Comparison of ENCODE assay signal across 8 cellular contexts in genomic region chr17:7833795-7834553, GRCh38. TPM values are rescaled to one million over a fixed set of nuclear protein-coding genes. Genes with fewer than 3 reads are reported as not detected.
DNase-seq lines count a peak whose midpoint lies in the region; ATAC-seq and TF ChIP-seq lines count a peak whose summit lies in the region.

Gene KDM6B (plus strand): TSS chr17:7834217. CDS start chr17:7845555, 11,338 bp downstream.

- DNase-seq in HFFc6 (peak; percentile 81), NCI-H128 (lab: John Stamatoyannopoulos, UW; ENCODE audit: unreplicated experiment) (peak; percentile 70), T-helper 17 cell (peak; percentile 72 to 83 (median 80)), amniotic epithelial cell (ENCODE audit: low read depth) (peak; percentile 89), cardiac septum (ENCODE audit: low spot score) (peak; percentile 98), trophoblast cell (peak; percentile 91 to 93), transverse colon (peak; percentile 96)

- H3K4me1 ChIP-seq in ES-I3 (ENCODE audit: insufficient read depth, low read length) (peaks cover 9% of the 10 kb centered on the region), trophoblast cell (ENCODE audit: control insufficient read depth in 1 of 2, insufficient read depth in 2 of 2, low read length in 2 of 2) (peaks cover 17 to 18% of the 10 kb centered on the region in 2 experiments), transverse colon (peaks cover 17 to 48% (median 31%) of the 10 kb centered on the region in 4 donors)

- peak within 1 kb of the TSS; percentile 62 for H3K27ac ChIP-seq in trophoblast cell (ENCODE audit: low read depth, low read length)
- peak within 1 kb of the TSS; percentile 97 to 99 (median 99) for H3K27ac ChIP-seq in transverse colon

- ATAC-seq in T-helper 17 cell = peak; percentile 58

- H3K27me3 Mint-ChIP-seq in HFFc6 (ENCODE audit: insufficient read depth) (peaks cover 25% of the 10 kb centered on the region), T-helper 17 cell (peaks cover 5% of the 10 kb centered on the region)

- in situ Hi-C loops in transverse colon (cut with MboI; ENCODE audit: low pct_ligation_motif_present in 1 of 4, low pct_unique_long_range_greater_than_20kb in 1 of 4, low sequenced_read_pairs in 3 of 4) = no loop called here

- H3K36me3 ChIP-seq in ES-I3 (ENCODE audit: insufficient read depth, low read length) (no peaks in the 10 kb centered on the region), trophoblast cell (ENCODE audit: control insufficient read depth in 1 of 2, insufficient read depth in 2 of 2, low read length in 2 of 2) (no peaks in the 10 kb centered on the region), transverse colon (no peaks in the 10 kb centered on the region)

- H3K9ac ChIP-seq in ES-I3 (ENCODE audit: low read depth, low read length) = peak within 1 kb of the TSS; percentile 76; the same call in 1 of the 2 replicates
- no peak within 1 kb of the TSS for H3K9ac ChIP-seq in trophoblast cell (ENCODE audit: low read length)

- no peak within 1 kb of the TSS for H2BK120ac ChIP-seq in trophoblast cell (ENCODE audit: insufficient read depth, low read length, poor library complexity)

- peak within 1 kb of the TSS; percentile 96 for H3K4me2 ChIP-seq in trophoblast cell (ENCODE audit: low read length)

- no peak; the same call in 1 of the 2 replicates for TF ChIP-seq CTCF in HFFc6 (IDR thresholded peaks at IDR 0.05)
- TF ChIP-seq CTCF in transverse colon (IDR thresholded peaks at IDR 0.05) = peak in 1 of 5 experiments; percentile 16

- no peak within 1 kb of the TSS for H2AK5ac ChIP-seq in trophoblast cell (ENCODE audit: low read length)

- H3K18ac ChIP-seq in trophoblast cell (ENCODE audit: low read length) = no peak within 1 kb of the TSS

- intact Hi-C loops in cardiac septum (cut with DNase I) = loop anchor here (1.0 to 2.0 kb wide), 2 partner anchors 8 to 23 kb away; partner anchors contain the start of gene NAA38
- intact Hi-C loops in transverse colon (cut with DNase I; ENCODE audit: low total_unique reads) = no loop called here

- peak; percentile 21 for TF ChIP-seq POLR2A in transverse colon (IDR thresholded peaks at IDR 0.05)

- H3K27me3 ChIP-seq in trophoblast cell (ENCODE audit: insufficient read depth, low read length) (no peaks in the 10 kb centered on the region), transverse colon (no peaks in the 10 kb centered on the region)

- no peak within 1 kb of the TSS for H4K12ac ChIP-seq in trophoblast cell (ENCODE audit: low read depth, low read length)

- peak within 1 kb of the TSS; percentile 60 for H2AFZ ChIP-seq in trophoblast cell (ENCODE audit: insufficient read depth, low read length, poor library complexity)

- H4K91ac ChIP-seq in trophoblast cell (ENCODE audit: low read depth, low read length) = peak within 1 kb of the TSS; percentile 39

- H2BK12ac ChIP-seq in trophoblast cell (ENCODE audit: low read length) = no peak within 1 kb of the TSS

- H3K4me3 Mint-ChIP-seq in HFFc6 (peak within 1 kb of the TSS; percentile 99), T-helper 17 cell (peak within 1 kb of the TSS; percentile 98)

- H3K4me3 ChIP-seq in trophoblast cell (ENCODE audit: low read depth, low read length) = peak within 1 kb of the TSS; percentile 83
- H3K4me3 ChIP-seq in transverse colon = peak within 1 kb of the TSS; percentile 54 to 79 (median 70)

- no peaks in the 10 kb centered on the region for H3K9me3 Mint-ChIP-seq in HFFc6

- H3K23ac ChIP-seq in trophoblast cell (ENCODE audit: low read length) = no peak within 1 kb of the TSS

- TF ChIP-seq EP300 in transverse colon (IDR thresholded peaks at IDR 0.05; ENCODE audit: low read depth) = no peak

- H3K36me3 Mint-ChIP-seq in HFFc6 (ENCODE audit: low read depth) (no peaks in the 10 kb centered on the region), T-helper 17 cell (ENCODE audit: low read depth) (peaks cover 2% of the 10 kb centered on the region)

- H3K4me1 Mint-ChIP-seq in HFFc6 (ENCODE audit: low read depth) (peaks cover 42% of the 10 kb centered on the region), T-helper 17 cell (peaks cover 43% of the 10 kb centered on the region)

- no peak within 1 kb of the TSS for H3K14ac ChIP-seq in trophoblast cell (ENCODE audit: low read length)

- WGBS in trophoblast cell (ENCODE audit: extremely low coverage, insufficient coverage, insufficient read length) = no CpG with 5 or more reads among the region's 49 CpGs
- WGBS in transverse colon (ENCODE audit: low coverage in 1 of 2), 2 donors = 1% methylated on average over 28 of the region's 49 CpGs; no CpG with 5 or more reads in 1 of the 2 donors

- H3K27ac Mint-ChIP-seq in HFFc6 = peak within 1 kb of the TSS; percentile 100
- peak within 1 kb of the TSS; percentile 100 for H3K27ac Mint-ChIP-seq in T-helper 17 cell

- H3K79me1 ChIP-seq in trophoblast cell (ENCODE audit: low read length) = peaks cover 18% of the 10 kb centered on the region

- H2BK5ac ChIP-seq in trophoblast cell (ENCODE audit: low read depth, low read length, poor library complexity) = peak within 1 kb of the TSS; percentile 73

- H4K8ac ChIP-seq in trophoblast cell (ENCODE audit: low read depth, low read length) = peak within 1 kb of the TSS; percentile 15

- peaks cover 5% of the 10 kb centered on the region for H3K79me2 ChIP-seq in trophoblast cell (ENCODE audit: control insufficient read depth, insufficient read depth, low read length, poor library complexity)

- no peak within 1 kb of the TSS for H3K4ac ChIP-seq in trophoblast cell (ENCODE audit: low read depth, low read length)

- H3K9me3 ChIP-seq in ES-I3 (ENCODE audit: control insufficient read depth, insufficient read depth, low read length) (no peaks in the 10 kb centered on the region), T-helper 17 cell (ENCODE audit: control insufficient read depth, low read length, poor library complexity, severe bottlenecking) (no peaks in the 10 kb centered on the region), trophoblast cell (ENCODE audit: insufficient read depth, low read depth, low read length) (peaks cover 2% of the 10 kb centered on the region), transverse colon (no peaks in the 10 kb centered on the region)

RNA-seq across cellular contexts. Expression of gene KDM6B, which starts in this region (rescaled TPM):
- total RNA-seq in HFFc6 (2021; fragmentation: NEBNext Ultra II Directional; extraction: Animal tissue kit (Norgen Biotek cat#: 25700)) = 10 to 100 TPM; 10.4 to 15.2 (median 11.6) TPM
- total RNA-seq in T-helper 17 cell = 100 to 1,000 TPM; 207 to 231 TPM
- total RNA-seq in cardiac septum = 22.1 TPM
- polyA plus RNA-seq in trophoblast cell (2013) = 34.8 and 36.0 TPM in 2 replicates
- 10 to 100 TPM; 18.3 to 33.7 (median 30.2) TPM for total RNA-seq in transverse colon

Comparison
In these comparisons a context has a peak if more than half of its experiments do, and no peak if none do; other contexts are left out.
1. Peak in every context shown above with its lines: DNase-seq, ATAC-seq, H3K4me3 ChIP-seq and H3K27ac ChIP-seq.